ENCODE assay signal across 1 cellular context in the genomic region with DNA sequence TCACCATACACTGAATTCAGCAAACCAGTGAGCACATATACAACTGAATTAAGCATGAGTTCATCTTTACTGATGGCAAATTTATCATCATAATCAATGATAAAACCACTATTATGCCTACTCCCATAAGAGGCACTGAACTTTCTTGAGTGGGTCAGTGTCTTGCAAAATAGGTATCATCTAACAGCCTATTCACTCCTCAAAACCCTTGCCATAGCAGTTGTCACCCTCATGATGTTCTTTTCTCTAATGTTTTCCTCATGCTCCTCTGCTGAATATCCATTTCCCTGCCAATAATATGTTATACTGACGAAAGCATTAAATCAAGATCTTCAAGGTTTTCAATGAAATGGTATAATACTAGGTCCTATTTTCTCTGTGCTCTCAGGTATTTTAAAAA.
TF ChIP-seq lines count a peak whose summit lies in the region.

No MANE protein-coding gene starts in this region.

TF ChIP-seq in endothelial cell of umbilical vein, 7 proteins besides CTCF, POLR2A, EP300 and RAD21:
- TF ChIP-seq FOS (IDR thresholded peaks at IDR 0.05; ENCODE audit: borderline replicate concordance, insufficient read depth, low read length) = no peak
